Comparison of ENCODE assay signal across 9 cellular contexts in genomic region chrX:40474205-40474626, GRCh38.
DNase-seq lines count a peak whose midpoint lies in the region; ATAC-seq and TF ChIP-seq lines count a peak whose summit lies in the region.
"Had no signal": no experiment of that assay in that cellular context is flagged by ENCODE, and none has a peak within 500 bp of the region (broad histone marks: within the 10 kb centered on the region; RNA-seq: fewer than 3 reads in every experiment).

No MANE protein-coding gene starts in this region.

- H3K4me3 ChIP-seq in NT2/D1 (ENCODE audit: insufficient read length, low read depth) (no peak overlapping the region), gastrocnemius medialis (no peak overlapping the region)

- no peaks in the 10 kb centered on the region for H3K9me3 ChIP-seq in NT2/D1 (ENCODE audit: insufficient read depth, low read length)
- no peaks in the 10 kb centered on the region for H3K9me3 ChIP-seq in gastrocnemius medialis

- POLR2A ChIA-PET in activated CD8-positive, alpha-beta T cell treated with anti-CD3 and anti-CD28 coated beads for 36 hours (lab: Charles Lee), result interaction anchor here (1.4 kb wide), 1 partner anchor 10 kb away, joined by 3 read pairs; no protein-coding TSS in a partner anchor

- no peak overlapping the region for H3K9ac ChIP-seq in NT2/D1 (ENCODE audit: insufficient read length, low read depth)

- in situ Hi-C loops in gastrocnemius medialis (cut with MboI; ENCODE audit: low sequenced_read_pairs in 4 of 4), result no loop called here

- peak; percentile 64 to 76 for ATAC-seq in left cardiac atrium
- ATAC-seq in stimulated activated naive B cell treated with anti-CD40 and anti-IgM and Interleukin-4, amounts not matched to agents 10 μg/mL and 1 μg/mL and 100 μg/mL, for 72 hours (replicated peaks), result peak in 1 of 2 donors; percentile 30
- ATAC-seq in activated CD8-positive, alpha-beta T cell treated with anti-CD3 and anti-CD28 coated beads for 36 hours, result no peak
- no peak for ATAC-seq in gastrocnemius medialis

- TF ChIP-seq POLR2A in gastrocnemius medialis (IDR thresholded peaks at IDR 0.05), result no peak

- H3K4me3 Mint-ChIP-seq in stimulated activated naive B cell treated with anti-CD40 and anti-IgM and Interleukin-4, amounts not matched to agents 10 μg/mL and 1 μg/mL and 100 μg/mL, for 72 hours, result no peak overlapping the region
- no peak overlapping the region for H3K4me3 Mint-ChIP-seq in activated CD8-positive, alpha-beta T cell treated with anti-CD3 and anti-CD28 coated beads for 36 hours

- H3K36me3 Mint-ChIP-seq in stimulated activated naive B cell treated with anti-CD40 and anti-IgM and Interleukin-4, amounts not matched to agents 10 μg/mL and 1 μg/mL and 100 μg/mL, for 72 hours, result no peaks in the 10 kb centered on the region
- H3K36me3 Mint-ChIP-seq in activated CD8-positive, alpha-beta T cell treated with anti-CD3 and anti-CD28 coated beads for 36 hours (ENCODE audit: low read depth), result no peaks in the 10 kb centered on the region

- no peak overlapping the region for H3K27ac ChIP-seq in gastrocnemius medialis

- no peak for TF ChIP-seq CTCF in activated CD8-positive, alpha-beta T cell treated with anti-CD3 and anti-CD28 coated beads for 36 hours (IDR thresholded peaks at IDR 0.05)
- TF ChIP-seq CTCF in gastrocnemius medialis (IDR thresholded peaks at IDR 0.05 in 4 of 5, conservative IDR thresholded peaks at IDR 0.05 in 1 of 5), result no peak

- H3K4me1 ChIP-seq in NT2/D1 (ENCODE audit: insufficient read depth, insufficient read length), result peaks cover 22% of the 10 kb centered on the region
- no peaks in the 10 kb centered on the region for H3K4me1 ChIP-seq in gastrocnemius medialis

- DNase-seq in NCI-H2081 (lab: John Stamatoyannopoulos, UW), result peak; percentile 53 to 57
- no peak for DNase-seq in NCI-H2081 treated with DMSO at 0.1 percent for 48 hours (lab: John Stamatoyannopoulos, UW)
- DNase-seq in NT2/D1 (ENCODE audit: low read depth, low spot score), result peak; percentile 92
- no peak for DNase-seq in left cardiac atrium
- peak; percentile 8 for DNase-seq in stimulated activated naive B cell treated with anti-CD40 and anti-IgM and Interleukin-4, amounts not matched to agents 10 μg/mL and 1 μg/mL and 100 μg/mL, for 72 hours
- no peak for DNase-seq in activated CD8-positive, alpha-beta T cell treated with anti-CD3 and anti-CD28 coated beads for 36 hours
- no peak for DNase-seq in occipital lobe (lab: John Stamatoyannopoulos, UW)
- no peak for DNase-seq in gastrocnemius medialis
- DNase-seq: amniotic stem cell had no signal

- intact Hi-C loops in left cardiac atrium (cut with DNase I), result no loop called here
- intact Hi-C loops in activated CD8-positive, alpha-beta T cell treated with anti-CD3 and anti-CD28 coated beads for 36 hours (cut with micrococcal nuclease), result no loop called here
- intact Hi-C loops in gastrocnemius medialis (cut with DNase I; ENCODE audit: low total_unique reads), result no loop called here

- CTCF ChIA-PET in activated CD8-positive, alpha-beta T cell treated with anti-CD3 and anti-CD28 coated beads for 36 hours (lab: Charles Lee), result no interaction called here

- H3K4me1 Mint-ChIP-seq in stimulated activated naive B cell treated with anti-CD40 and anti-IgM and Interleukin-4, amounts not matched to agents 10 μg/mL and 1 μg/mL and 100 μg/mL, for 72 hours, result peaks cover 8 to 31% of the 10 kb centered on the region in 2 donors
- H3K4me1 Mint-ChIP-seq in activated CD8-positive, alpha-beta T cell treated with anti-CD3 and anti-CD28 coated beads for 36 hours (ENCODE audit: low read depth), result peaks cover 31% of the 10 kb centered on the region

- H3K36me3 ChIP-seq in NT2/D1 (ENCODE audit: insufficient read depth, insufficient read length, low read length) (no peaks in the 10 kb centered on the region), gastrocnemius medialis (no peaks in the 10 kb centered on the region)

- H3K27me3 ChIP-seq in NT2/D1 (ENCODE audit: insufficient read depth, insufficient read length) (no peaks in the 10 kb centered on the region), gastrocnemius medialis (peaks cover 0 to 7% (median 0%) of the 10 kb centered on the region in 3 donors)

- no peaks in the 10 kb centered on the region for H3K9me3 Mint-ChIP-seq in stimulated activated naive B cell treated with anti-CD40 and anti-IgM and Interleukin-4, amounts not matched to agents 10 μg/mL and 1 μg/mL and 100 μg/mL, for 72 hours
- no peaks in the 10 kb centered on the region for H3K9me3 Mint-ChIP-seq in activated CD8-positive, alpha-beta T cell treated with anti-CD3 and anti-CD28 coated beads for 36 hours

- H3K27me3 Mint-ChIP-seq in stimulated activated naive B cell treated with anti-CD40 and anti-IgM and Interleukin-4, amounts not matched to agents 10 μg/mL and 1 μg/mL and 100 μg/mL, for 72 hours, result peaks cover 22 to 38% of the 10 kb centered on the region in 2 donors
- H3K27me3 Mint-ChIP-seq in activated CD8-positive, alpha-beta T cell treated with anti-CD3 and anti-CD28 coated beads for 36 hours, result no peaks in the 10 kb centered on the region

- H3K27ac Mint-ChIP-seq in stimulated activated naive B cell treated with anti-CD40 and anti-IgM and Interleukin-4, amounts not matched to agents 10 μg/mL and 1 μg/mL and 100 μg/mL, for 72 hours, result no peak overlapping the region
- no peak overlapping the region for H3K27ac Mint-ChIP-seq in activated CD8-positive, alpha-beta T cell treated with anti-CD3 and anti-CD28 coated beads for 36 hours

Comparison
In these comparisons a context has a peak if more than half of its experiments do, and no peak if none do; other contexts are left out.
1. DNase-seq: peak in NCI-H2081 (2 of 2), NT2/D1 (single experiment) and stimulated activated naive B cell treated with anti-CD40 and anti-IgM and Interleukin-4, amounts not matched to agents 10 μg/mL and 1 μg/mL and 100 μg/mL, for 72 hours (single experiment); none in NCI-H2081 treated with DMSO at 0.1 percent for 48 hours (single experiment), left cardiac atrium (single experiment), activated CD8-positive, alpha-beta T cell treated with anti-CD3 and anti-CD28 coated beads for 36 hours (single experiment), occipital lobe (single experiment) and gastrocnemius medialis (0 of 2).
2. ATAC-seq: peak in left cardiac atrium (2 of 2); none in activated CD8-positive, alpha-beta T cell treated with anti-CD3 and anti-CD28 coated beads for 36 hours (single experiment) and gastrocnemius medialis (0 of 2).